Comparison of ENCODE assay signal across 25 cellular contexts in the genomic region with DNA sequence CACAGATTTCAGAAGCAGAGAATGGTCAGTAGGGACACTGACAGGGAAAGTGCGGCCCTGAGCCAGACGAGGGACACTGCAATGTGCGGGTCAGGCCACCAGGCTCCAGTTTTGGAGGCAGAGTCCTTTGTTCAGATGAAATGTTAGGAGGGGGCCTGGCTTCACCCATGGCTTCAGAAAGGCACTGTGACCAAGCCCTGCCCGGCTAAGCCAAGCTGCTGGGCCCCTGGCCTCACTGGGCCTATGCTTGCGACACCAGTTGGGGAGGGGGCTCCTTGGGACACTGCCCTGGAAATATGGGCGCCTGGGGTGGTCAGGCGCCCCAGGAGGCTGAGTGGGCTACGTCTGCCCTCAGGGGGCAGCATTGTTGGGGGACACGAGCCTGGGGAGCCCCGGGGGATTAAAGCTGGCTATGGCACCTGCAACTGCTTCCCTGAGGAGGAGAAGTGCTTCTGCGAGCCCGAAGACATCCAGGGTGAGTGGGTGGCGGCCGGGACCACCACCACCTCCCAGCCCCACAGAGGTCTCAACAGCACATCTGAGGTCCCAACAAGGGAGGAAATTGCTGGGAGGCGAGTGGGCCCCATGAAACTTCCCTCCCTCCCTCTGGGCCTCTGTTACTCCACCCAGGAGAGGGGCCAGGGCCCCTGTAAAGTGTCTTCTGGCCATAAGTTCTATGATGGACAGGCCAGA. TPM values are rescaled to one million over a fixed set of nuclear protein-coding genes. Genes with fewer than 3 reads are reported as not detected.
"Had no signal": no experiment of that assay in that cellular context is flagged by ENCODE, and none has a peak within 500 bp of the region (broad histone marks: within the 10 kb centered on the region; RNA-seq: fewer than 3 reads in every experiment).

No MANE protein-coding gene starts in this region.

- H3K27ac ChIP-seq: body of pancreas, cardiac muscle cell, esophagus muscularis mucosa, gastrocnemius medialis, thyroid gland, WERI-Rb-1 had no signal

- H3K9me3 ChIP-seq: body of pancreas, esophagus muscularis mucosa, gastrocnemius medialis, thyroid gland had no signal

- H3K36me3 ChIP-seq: cardiac muscle cell, esophagus muscularis mucosa, gastrocnemius medialis, thyroid gland, WERI-Rb-1 had no signal

- H3K27me3 ChIP-seq: body of pancreas, cardiac muscle cell, esophagus muscularis mucosa, gastrocnemius medialis, thyroid gland had no signal

- ATAC-seq: activated CD8-positive, alpha-beta T cell treated with anti-CD3 and anti-CD28 coated beads for 36 hours; body of pancreas; gastrocnemius medialis had no signal

- H3K4me3 ChIP-seq: body of pancreas, cardiac muscle cell, esophagus muscularis mucosa, gastrocnemius medialis, thyroid gland had no signal

- DNase-seq: activated CD4-positive, alpha-beta T cell treated with anti-CD3 and anti-CD28 coated beads, Interleukin-2, amount 10 ng/mL, durations not matched to agents 7 days and 5 days; activated CD4-positive, CD25-positive, alpha-beta regulatory T cell treated with anti-CD3 and anti-CD28 coated beads, Interleukin-2, amount 50 U/mL, for 72 hours; activated CD8-positive, alpha-beta T cell treated with anti-CD3 and anti-CD28 coated beads for 36 hours; activated gamma-delta T cell treated with Interleukin-2 at 50 U/mL for 16 hours; activated T-cell treated with anti-CD3 and anti-CD28 coated beads, Interleukin-2, amount 50 U/mL, for 1 hour; anterior cingulate cortex; body of pancreas; dermis blood vessel endothelial cell; effector CD8-positive, alpha-beta T cell; gastrocnemius medialis; head of caudate nucleus; hypothalamus; mesenchymal stem cell; naive B cell; occipital lobe; stimulated activated CD4-positive, alpha-beta T cell treated with anti-CD3 and anti-CD28 coated beads, Interleukin-4, amount 100 ng/mL, for 24 hours; substantia nigra; T-helper 2 cell; thyroid gland; WERI-Rb-1 had no signal

- H3K4me3 Mint-ChIP-seq: activated CD4-positive, alpha-beta T cell treated with anti-CD3 and anti-CD28 coated beads, Interleukin-2, amount 10 ng/mL, durations not matched to agents 7 days and 5 days; activated CD8-positive, alpha-beta T cell treated with anti-CD3 and anti-CD28 coated beads for 36 hours; activated naive CD4-positive, alpha-beta T cell treated with anti-CD3 and anti-CD28 coated beads, Interleukin-2, amount 50 U/mL, for 24 hours; stimulated activated naive CD8-positive, alpha-beta T cell treated with anti-CD3 and anti-CD28 coated beads, Interleukin-15, Interleukin-2, amounts not matched to agents 100 ng/mL and 50 ng/mL, for 24 hours had no signal

- H3K4me1 Mint-ChIP-seq: activated naive CD4-positive, alpha-beta T cell treated with anti-CD3 and anti-CD28 coated beads, Interleukin-2, amount 50 U/mL, for 24 hours; naive B cell had no signal

- H3K27ac Mint-ChIP-seq: activated CD4-positive, alpha-beta T cell treated with anti-CD3 and anti-CD28 coated beads, Interleukin-2, amount 10 ng/mL, durations not matched to agents 7 days and 5 days; activated CD8-positive, alpha-beta T cell treated with anti-CD3 and anti-CD28 coated beads for 36 hours; activated naive CD4-positive, alpha-beta T cell treated with anti-CD3 and anti-CD28 coated beads, Interleukin-2, amount 50 U/mL, for 24 hours; naive B cell; stimulated activated naive CD8-positive, alpha-beta T cell treated with anti-CD3 and anti-CD28 coated beads, Interleukin-15, Interleukin-2, amounts not matched to agents 100 ng/mL and 50 ng/mL, for 24 hours had no signal

- H3K27me3 Mint-ChIP-seq: activated CD4-positive, alpha-beta T cell treated with anti-CD3 and anti-CD28 coated beads, Interleukin-2, amount 10 ng/mL, durations not matched to agents 7 days and 5 days; activated CD8-positive, alpha-beta T cell treated with anti-CD3 and anti-CD28 coated beads for 36 hours; activated naive CD4-positive, alpha-beta T cell treated with anti-CD3 and anti-CD28 coated beads, Interleukin-2, amount 50 U/mL, for 24 hours; naive B cell; stimulated activated naive CD8-positive, alpha-beta T cell treated with anti-CD3 and anti-CD28 coated beads, Interleukin-15, Interleukin-2, amounts not matched to agents 100 ng/mL and 50 ng/mL, for 24 hours had no signal

- H3K4me1 ChIP-seq: body of pancreas, gastrocnemius medialis, thyroid gland had no signal

- FAIRE-seq: endothelial cell of umbilical vein had no signal

- H3K9me3 Mint-ChIP-seq: activated CD4-positive, alpha-beta T cell treated with anti-CD3 and anti-CD28 coated beads, Interleukin-2, amount 10 ng/mL, durations not matched to agents 7 days and 5 days; activated CD8-positive, alpha-beta T cell treated with anti-CD3 and anti-CD28 coated beads for 36 hours; activated naive CD4-positive, alpha-beta T cell treated with anti-CD3 and anti-CD28 coated beads, Interleukin-2, amount 50 U/mL, for 24 hours; naive B cell; stimulated activated naive CD8-positive, alpha-beta T cell treated with anti-CD3 and anti-CD28 coated beads, Interleukin-15, Interleukin-2, amounts not matched to agents 100 ng/mL and 50 ng/mL, for 24 hours had no signal

- H3K36me3 Mint-ChIP-seq: activated naive CD4-positive, alpha-beta T cell treated with anti-CD3 and anti-CD28 coated beads, Interleukin-2, amount 50 U/mL, for 24 hours; naive B cell had no signal

RNA-seq across cellular contexts. Expression of gene RET, which starts 36.5 kb away (rescaled TPM):
- polyA plus RNA-seq: cardiac muscle cell had no signal
